Comparison of ENCODE assay signal across 17 cellular contexts in the genomic region with DNA sequence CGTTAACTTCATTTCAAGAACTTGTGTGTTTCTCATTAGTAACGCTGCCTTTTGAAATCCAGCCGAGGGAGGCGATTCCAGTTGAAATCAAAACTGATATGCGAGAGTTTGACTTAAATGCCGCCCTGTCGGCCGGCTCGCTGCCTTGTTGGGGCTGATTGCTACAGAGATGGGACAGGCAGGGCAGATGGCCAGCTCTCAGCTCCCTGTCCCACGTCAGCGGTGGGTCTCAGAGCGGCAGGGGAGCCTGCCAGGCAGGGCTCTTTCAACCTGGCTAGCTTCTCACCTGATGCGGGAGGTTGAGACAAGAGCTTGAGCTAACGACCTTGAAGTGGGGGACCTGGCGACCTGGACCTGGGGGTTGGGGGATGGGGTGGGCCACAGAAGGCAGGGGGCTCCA. TPM values are rescaled to one million over a fixed set of nuclear protein-coding genes. Genes with fewer than 3 reads are reported as not detected.
DNase-seq lines count a peak whose midpoint lies in the region; ATAC-seq and TF ChIP-seq lines count a peak whose summit lies in the region.
"Had no signal": no experiment of that assay in that cellular context is flagged by ENCODE, and none has a peak within 500 bp of the region (broad histone marks: within the 10 kb centered on the region; RNA-seq: fewer than 3 reads in every experiment).

No MANE protein-coding gene starts in this region.

- H3K36me3 ChIP-seq in testis (ENCODE audit: low read depth, missing control alignments) = no peaks in the 10 kb centered on the region
- H3K36me3 ChIP-seq: BLaER1 treated with 17β-estradiol and CSF1 and Interleukin-3, amounts not matched to agents 10 nM and 100 nM had no signal

- TF ChIP-seq POLR2A in testis (IDR thresholded peaks at IDR 0.05) = no peak

- H3K4me3 ChIP-seq in fibroblast of villous mesenchyme (ENCODE audit: low read depth, low read length) = no peak overlapping the region
- no peak overlapping the region for H3K4me3 ChIP-seq in testis
- H3K4me3 ChIP-seq: BLaER1 treated with 17β-estradiol and CSF1 and Interleukin-3, amounts not matched to agents 10 nM and 100 nM had no signal

- H3K4me3 Mint-ChIP-seq in WTC11 = no peak overlapping the region

- no peaks in the 10 kb centered on the region for H3K4me1 ChIP-seq in testis
- H3K4me1 ChIP-seq: BLaER1 treated with 17β-estradiol and CSF1 and Interleukin-3, amounts not matched to agents 10 nM and 100 nM had no signal

- intact Hi-C loops in testis (cut with DNase I; ENCODE audit: low total_unique reads) = no loop called here

- no peak for TF ChIP-seq CTCF in WTC11 (IDR thresholded peaks at IDR 0.05)
- no peak for TF ChIP-seq CTCF in fibroblast of villous mesenchyme (IDR thresholded peaks at IDR 0.05; ENCODE audit: insufficient read depth, low read depth, low read length)
- no peak for TF ChIP-seq CTCF in testis (IDR thresholded peaks at IDR 0.05)

- peak; percentile 5 for DNase-seq in Daoy (ENCODE audit: low read depth)
- DNase-seq in WTC11 (ENCODE audit: low spot score) = peak; percentile 25
- DNase-seq in fibroblast of villous mesenchyme (ENCODE audit: low read depth) = peak; percentile 3
- peak; percentile 14 for DNase-seq in testis
- no peak for DNase-seq in RPMI8226
- DNase-seq: DMS 273 treated with DMSO at 0.1 percent for 48 hours, KBM-7, NCI-H1105, NCI-H1694 treated with DMSO at 0.1 percent for 48 hours, NCI-H2171, NCI-H82, Right ventricle myocardium superior had no signal

- H3K9me3 Mint-ChIP-seq in WTC11 = no peaks in the 10 kb centered on the region

- H3K27ac Mint-ChIP-seq in WTC11 = no peak overlapping the region

- peaks cover 3% of the 10 kb centered on the region; the same call in 1 of the 2 replicates for H3K27me3 Mint-ChIP-seq in WTC11 (ENCODE audit: low read depth)

- H3K4me1 Mint-ChIP-seq in WTC11 = peaks cover 15% of the 10 kb centered on the region

- ATAC-seq in WTC11 = no peak
- no peak for ATAC-seq in HG03135 (IDR thresholded peaks at IDR 0.05; ENCODE audit: unreplicated experiment)
- no peak for ATAC-seq in HG02610 (IDR thresholded peaks at IDR 0.05; ENCODE audit: unreplicated experiment)
- ATAC-seq: SK-N-SH treated with all-trans-retinoic acid at 6 μM for 48 hours had no signal

- H3K27ac ChIP-seq in testis = no peak overlapping the region
- H3K27ac ChIP-seq: BLaER1 treated with 17β-estradiol and CSF1 and Interleukin-3, amounts not matched to agents 10 nM and 100 nM had no signal

- POLR2A ChIA-PET in WTC11 (lab: Charles Lee) = no interaction called here

- no peaks in the 10 kb centered on the region for H3K27me3 ChIP-seq in testis
- H3K27me3 ChIP-seq: BLaER1 treated with 17β-estradiol and CSF1 and Interleukin-3, amounts not matched to agents 10 nM and 100 nM had no signal

- CTCF ChIA-PET in WTC11 (lab: Charles Lee) = interaction anchor here (0.7 kb wide), 1 partner anchor 106 kb away, joined by 4 read pairs; no protein-coding TSS in a partner anchor

- H3K9me3 ChIP-seq in testis = no peaks in the 10 kb centered on the region

- 24 to 28% methylated on average over 11 to 15 of the region's 15 CpGs for WGBS in testis, 2 donors

- H3K36me3 Mint-ChIP-seq in WTC11 = no peaks in the 10 kb centered on the region

TF ChIP-seq in WTC11, 78 proteins besides CTCF, POLR2A, EP300 and RAD21:
- no peak for TF ChIP-seq CREB1 (CRISPR knock-in tag; IDR thresholded peaks at IDR 0.05)
- TF ChIP-seq GTF2I (CRISPR knock-in tag; conservative IDR thresholded peaks at IDR 0.05) = no peak
- TF ChIP-seq, protein P1, sequence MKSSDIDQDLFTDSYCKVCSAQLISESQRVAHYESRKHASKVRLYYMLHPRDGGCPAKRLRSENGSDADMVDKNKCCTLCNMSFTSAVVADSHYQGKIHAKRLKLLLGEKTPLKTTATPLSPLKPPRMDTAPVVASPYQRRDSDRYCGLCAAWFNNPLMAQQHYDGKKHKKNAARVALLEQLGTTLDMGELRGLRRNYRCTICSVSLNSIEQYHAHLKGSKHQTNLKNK (CRISPR knock-in tag; IDR thresholded peaks at IDR 0.05) = no peak
- no peak for TF ChIP-seq NR2C2 (CRISPR knock-in tag; IDR thresholded peaks at IDR 0.05)
- TF ChIP-seq, protein P2, sequence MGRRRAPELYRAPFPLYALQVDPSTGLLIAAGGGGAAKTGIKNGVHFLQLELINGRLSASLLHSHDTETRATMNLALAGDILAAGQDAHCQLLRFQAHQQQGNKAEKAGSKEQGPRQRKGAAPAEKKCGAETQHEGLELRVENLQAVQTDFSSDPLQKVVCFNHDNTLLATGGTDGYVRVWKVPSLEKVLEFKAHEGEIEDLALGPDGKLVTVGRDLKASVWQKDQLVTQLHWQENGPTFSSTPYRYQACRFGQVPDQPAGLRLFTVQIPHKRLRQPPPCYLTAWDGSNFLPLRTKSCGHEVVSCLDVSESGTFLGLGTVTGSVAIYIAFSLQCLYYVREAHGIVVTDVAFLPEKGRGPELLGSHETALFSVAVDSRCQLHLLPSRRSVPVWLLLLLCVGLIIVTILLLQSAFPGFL (CRISPR knock-in tag; IDR thresholded peaks at IDR 0.05; ENCODE audit: borderline replicate concordance) = no peak
- TF ChIP-seq, protein P3, sequence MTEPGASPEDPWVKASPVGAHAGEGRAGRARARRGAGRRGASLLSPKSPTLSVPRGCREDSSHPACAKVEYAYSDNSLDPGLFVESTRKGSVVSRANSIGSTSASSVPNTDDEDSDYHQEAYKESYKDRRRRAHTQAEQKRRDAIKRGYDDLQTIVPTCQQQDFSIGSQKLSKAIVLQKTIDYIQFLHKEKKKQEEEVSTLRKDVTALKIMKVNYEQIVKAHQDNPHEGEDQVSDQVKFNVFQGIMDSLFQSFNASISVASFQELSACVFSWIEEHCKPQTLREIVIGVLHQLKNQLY (CRISPR knock-in tag; IDR thresholded peaks at IDR 0.05) = no peak
- TF ChIP-seq IRF2 (CRISPR knock-in tag; IDR thresholded peaks at IDR 0.05; ENCODE audit: borderline replicate concordance, low read depth) = no peak
- TF ChIP-seq CREM (CRISPR knock-in tag; IDR thresholded peaks at IDR 0.05) = no peak
- no peak for TF ChIP-seq ZNF219 (CRISPR knock-in tag; IDR thresholded peaks at IDR 0.05; ENCODE audit: borderline replicate concordance)
- no peak for TF ChIP-seq CBFB (CRISPR knock-in tag; IDR thresholded peaks at IDR 0.05; ENCODE audit: low read depth)
- no peak for TF ChIP-seq GABPB1 (CRISPR knock-in tag; IDR thresholded peaks at IDR 0.05)
- TF ChIP-seq NR1H2 (CRISPR knock-in tag; IDR thresholded peaks at IDR 0.05) = no peak

RNA-seq across cellular contexts. Expression of a gene that starts 51.9 kb away (rescaled TPM):
- 0.39 and 1.5 TPM in 2 replicates for total RNA-seq in Daoy (2014; rRNA removed; shearing (Covaris generic))
- not detected in 3 replicates for total RNA-seq in WTC11 (2021)
- not detected in 2 replicates for total RNA-seq in fibroblast of villous mesenchyme
- total RNA-seq in testis = 1 to 10 TPM in 1 of 2 donors, under 1 TPM in 1; 0.56 to 1.0 TPM
- 0.58 TPM for polyA plus RNA-seq in testis (ENCODE audit: insufficient read depth, low read depth, low replicate concordance)
- total RNA-seq: MCF 10A had no signal
